8 cellular contexts compared by ENCODE assay signal in genomic region chr9:120932086-120932818, GRCh38. TPM values are rescaled to one million over a fixed set of nuclear protein-coding genes. Genes with fewer than 3 reads are reported as not detected.
A peak's percentile ranks its signal among the peaks of the same experiment; 100 is the strongest.
DNase-seq lines count a peak whose midpoint lies in the region; ATAC-seq and TF ChIP-seq lines count a peak whose summit lies in the region.

No MANE protein-coding gene starts in this region.

- H3K9ac ChIP-seq in KMS-11: peak overlapping the region; percentile 50

- H3K27ac ChIP-seq in KMS-11: peak overlapping the region; percentile 87

- no peaks in the 10 kb centered on the region for H3K79me2 ChIP-seq in KMS-11 (ENCODE audit: insufficient read depth, low read depth)

- H3K4me1 Mint-ChIP-seq in brain (peaks cover 62% of the 10 kb centered on the region), neural crest cell (peaks cover 53% of the 10 kb centered on the region)

- peak overlapping the region; percentile 67 to 92 (median 85) for H3K27ac Mint-ChIP-seq in brain
- peak overlapping the region; percentile 13 for H3K27ac Mint-ChIP-seq in neural crest cell (ENCODE audit: unreplicated experiment)

- TF ChIP-seq CTCF in KMS-11 (conservative IDR thresholded peaks at IDR 0.05; ENCODE audit: low read depth, low read length): no peak
- no peak for TF ChIP-seq CTCF in brain (conservative IDR thresholded peaks at IDR 0.05)
- TF ChIP-seq CTCF in neural crest cell (conservative IDR thresholded peaks at IDR 0.05): no peak

- H4K20me1 ChIP-seq in KMS-11 (ENCODE audit: insufficient read depth): no peaks in the 10 kb centered on the region

- H3K9me3 Mint-ChIP-seq in brain (peaks cover 3 to 12% (median 8%) of the 10 kb centered on the region in 5 experiments), neural crest cell (no peaks in the 10 kb centered on the region)

- no peak overlapping the region for H3K4me3 ChIP-seq in KMS-11 (IDR thresholded peaks at IDR 0.05; ENCODE audit: insufficient read depth, low read depth, low read length)

- H3K27me3 ChIP-seq in KMS-11 (ENCODE audit: insufficient read depth, low read depth): no peaks in the 10 kb centered on the region

- H3K36me3 ChIP-seq in KMS-11 (ENCODE audit: insufficient read depth): no peaks in the 10 kb centered on the region

- ATAC-seq in GM18868 (IDR thresholded peaks at IDR 0.05; ENCODE audit: unreplicated experiment): no peak

- H3K36me3 Mint-ChIP-seq in brain: peaks cover 3% of the 10 kb centered on the region
- no peaks in the 10 kb centered on the region for H3K36me3 Mint-ChIP-seq in neural crest cell (ENCODE audit: low read depth)

- H3K27me3 Mint-ChIP-seq in brain (peaks cover 14% of the 10 kb centered on the region), neural crest cell (ENCODE audit: low read depth) (no peaks in the 10 kb centered on the region)

- H3K4me3 Mint-ChIP-seq in brain (peak overlapping the region in 1 of 5 experiments; percentile 52), neural crest cell (peak overlapping the region; percentile 52)

- peak overlapping the region; percentile 36 for H2AFZ ChIP-seq in KMS-11 (ENCODE audit: low read depth)

- DNase-seq in D341Med (ENCODE audit: low spot score) (peak; percentile 54), neural crest cell (ENCODE audit: low read depth, low spot score) (no peak), NCI-H2081 treated with DMSO at 0.1 percent for 48 hours (lab: John Stamatoyannopoulos, UW) (no peak), NCI-H2227 treated with DMSO at 0.1 percent for 48 hours (lab: John Stamatoyannopoulos, UW) (no peak)
- no peak for DNase-seq in effector CD8-positive, alpha-beta T cell (lab: John Stamatoyannopoulos, UW)

- peaks cover 96% of the 10 kb centered on the region for H3K4me1 ChIP-seq in KMS-11 (ENCODE audit: low read depth, poor library complexity, severe bottlenecking)

- H3K4me2 ChIP-seq in KMS-11: peak overlapping the region; percentile 49

RNA-seq across cellular contexts. Expression of gene TRAF1, which starts 5.7 kb away (rescaled TPM):
- polyA plus RNA-seq in brain (ENCODE audit: insufficient read depth, low read depth, low replicate concordance): 1.9 TPM
- total RNA-seq in neural crest cell: 3.5 and 3.8 TPM in 2 replicates

RNA-seq across cellular contexts. Expression of gene PHF19, which starts 55.3 kb away (rescaled TPM):
- polyA plus RNA-seq in brain (ENCODE audit: insufficient read depth, low read depth, low replicate concordance): 109 TPM
- 100.0 and 110 TPM in 2 replicates for total RNA-seq in neural crest cell
